Comparison of ENCODE assay signal across 9 cellular contexts in genomic region chr15:43872416-43873020, GRCh38. TPM values are rescaled to one million over a fixed set of nuclear protein-coding genes. Genes with fewer than 3 reads are reported as not detected.
DNase-seq lines count a peak whose midpoint lies in the region; ATAC-seq and TF ChIP-seq lines count a peak whose summit lies in the region.
"Had no signal": no experiment of that assay in that cellular context is flagged by ENCODE, and none has a peak within 500 bp of the region (broad histone marks: within the 10 kb centered on the region; RNA-seq: fewer than 3 reads in every experiment).

No MANE protein-coding gene starts in this region.

- no peaks in the 10 kb centered on the region for H3K36me3 ChIP-seq in breast epithelium
- peaks cover 4% of the 10 kb centered on the region for H3K36me3 ChIP-seq in cardiac muscle cell
- no peaks in the 10 kb centered on the region for H3K36me3 ChIP-seq in psoas muscle (ENCODE audit: insufficient read depth in 1 of 2, low read depth in 1 of 2)

- 63 to 65% (median 63%) methylated on average over 6 of the region's 6 CpGs for WGBS in psoas muscle, 3 donors

- POLR2A ChIA-PET in MCF 10A (lab: Yijun Ruan, JAX) = no interaction called here

- peaks cover 16% of the 10 kb centered on the region for H3K36me3 Mint-ChIP-seq in MCF 10A (ENCODE audit: insufficient read depth, unreplicated experiment)

- no peaks in the 10 kb centered on the region for H3K4me1 Mint-ChIP-seq in MCF 10A (ENCODE audit: insufficient read depth, unreplicated experiment)

- H3K27ac ChIP-seq in breast epithelium = no peak overlapping the region
- no peak overlapping the region for H3K27ac ChIP-seq in cardiac muscle cell
- H3K27ac ChIP-seq in psoas muscle = no peak overlapping the region

- H3K27me3 ChIP-seq in breast epithelium (no peaks in the 10 kb centered on the region), cardiac muscle cell (no peaks in the 10 kb centered on the region), psoas muscle (ENCODE audit: insufficient read depth in 3 of 3, low read length in 2 of 3) (no peaks in the 10 kb centered on the region)

- no peak overlapping the region for H3K4me3 Mint-ChIP-seq in MCF 10A (ENCODE audit: unreplicated experiment)

- CTCF ChIA-PET in MCF 10A (lab: Yijun Ruan, JAX) = interaction anchor here (0.5 to 1.5 kb wide), 9 partner anchors 10 to 687 kb away, joined by 3 to 5 read pairs (median 4); no protein-coding TSS in a partner anchor

- intact Hi-C loops in MCF 10A (cut with micrococcal nuclease) (loop anchor here (1.0 kb wide), 1 partner anchor 347 kb away; no protein-coding TSS in a partner anchor), breast epithelium (cut with DNase I; ENCODE audit: low total_unique reads) (no loop called here), psoas muscle (cut with DNase I) (loop anchor here in 1 of 2 donors (10.0 kb wide), 1 partner anchor 192 kb away; no protein-coding TSS in a partner anchor)

- H3K9me3 ChIP-seq in breast epithelium (no peaks in the 10 kb centered on the region), cardiac muscle cell (ENCODE audit: low read depth) (no peaks in the 10 kb centered on the region), psoas muscle (no peaks in the 10 kb centered on the region)

- no peak for TF ChIP-seq POLR2A in breast epithelium (IDR thresholded peaks at IDR 0.05)

- DNase-seq in MCF 10A (ENCODE audit: unreplicated experiment) (peak; percentile 61), breast epithelium (ENCODE audit: low spot score in 2 of 2) (no peak), M059J (ENCODE audit: low read depth) (peak; percentile 63), cardiac muscle cell (ENCODE audit: low read depth in 1 of 2, low spot score in 1 of 2) (peak; percentile 88 to 90), psoas muscle (no peak)

- peak in 1 of 4 donors; percentile 37 for ATAC-seq in psoas muscle
- ATAC-seq in GM19324 (IDR thresholded peaks at IDR 0.05; ENCODE audit: low FRiP score, unreplicated experiment) = no peak
- ATAC-seq in HG03469 (IDR thresholded peaks at IDR 0.05; ENCODE audit: unreplicated experiment) = no peak

- no peak overlapping the region for H3K4me3 ChIP-seq in breast epithelium
- no peak overlapping the region for H3K4me3 ChIP-seq in WI38 (ENCODE audit: low read depth, low read length)
- H3K4me3 ChIP-seq in cardiac muscle cell = no peak overlapping the region
- no peak overlapping the region for H3K4me3 ChIP-seq in psoas muscle
- H3K4me3 ChIP-seq: lung had no signal

- H3K27me3 Mint-ChIP-seq in MCF 10A (ENCODE audit: insufficient read depth, unreplicated experiment) = no peaks in the 10 kb centered on the region

- no peaks in the 10 kb centered on the region for H3K4me1 ChIP-seq in breast epithelium
- peaks cover 25% of the 10 kb centered on the region for H3K4me1 ChIP-seq in cardiac muscle cell (ENCODE audit: low read depth)
- H3K4me1 ChIP-seq in psoas muscle = no peaks in the 10 kb centered on the region

- BruUV-seq in MCF 10A (replicated peaks; lab: Mats Ljungman, UMichigan) = no TSS peak

- H3K27ac Mint-ChIP-seq in MCF 10A (ENCODE audit: low read depth, unreplicated experiment) = no peak overlapping the region

- H3K9me3 Mint-ChIP-seq in MCF 10A (ENCODE audit: unreplicated experiment) = no peaks in the 10 kb centered on the region

- TF ChIP-seq CTCF in MCF 10A (IDR thresholded peaks at IDR 0.05; ENCODE audit: unreplicated experiment) = peak; percentile 41
- TF ChIP-seq CTCF in breast epithelium (IDR thresholded peaks at IDR 0.05) = peak in 1 of 3 donors; percentile 31
- TF ChIP-seq CTCF in WI38 (IDR thresholded peaks at IDR 0.05; ENCODE audit: low read depth, low read length) = peak; percentile 58
- peak; percentile 70 for TF ChIP-seq CTCF in cardiac muscle cell (IDR thresholded peaks at IDR 0.05; ENCODE audit: low read depth, low read length)
- peak; percentile 40 for TF ChIP-seq CTCF in psoas muscle (IDR thresholded peaks at IDR 0.05)

RNA-seq across cellular contexts. Expression of gene WDR76, which starts 45.7 kb away (rescaled TPM):
- total RNA-seq in MCF 10A (2022) = 3.0 and 6.9 TPM in 2 replicates
- 1 to 10 TPM; 4.2 to 4.6 (median 4.5) TPM for total RNA-seq in breast epithelium
- 38.7 and 75.3 TPM in 2 replicates for total RNA-seq in M059J (2014; rRNA removed; shearing (Covaris generic))
- total RNA-seq in cardiac muscle cell = 7.9 and 8.2 TPM in 2 replicates
- 1.5 and 4.0 TPM in 2 replicates for polyA plus RNA-seq in cardiac muscle cell
- under 1 TPM; 0.47 to 0.88 (median 0.75) TPM for total RNA-seq in psoas muscle
- polyA plus RNA-seq in psoas muscle = under 1 TPM; 0.34 to 0.70 (median 0.59) TPM

RNA-seq across cellular contexts. Expression of gene MFAP1, which starts 48.0 kb away (rescaled TPM):
- total RNA-seq in MCF 10A (2022) (23.0 and 26.5 TPM in 2 replicates), breast epithelium (10 to 100 TPM; 14.4 to 26.3 (median 15.7) TPM), cardiac muscle cell (21.4 and 28.0 TPM in 2 replicates), psoas muscle (10 to 100 TPM; 18.0 to 21.4 (median 20.7) TPM)
- total RNA-seq in M059J (2014; rRNA removed; shearing (Covaris generic)) = 22.0 and 34.0 TPM in 2 replicates
- polyA plus RNA-seq in cardiac muscle cell (39.2 and 42.4 TPM in 2 replicates), psoas muscle (10 to 100 TPM; 17.2 to 31.4 (median 23.5) TPM)

Comparison
In these comparisons a context has a peak if more than half of its experiments do, and no peak if none do; other contexts are left out.
1. DNase-seq: peak in MCF 10A (single experiment), M059J (single experiment) and cardiac muscle cell (2 of 2); none in breast epithelium (0 of 2) and psoas muscle (0 of 2).